In the genomic region with DNA sequence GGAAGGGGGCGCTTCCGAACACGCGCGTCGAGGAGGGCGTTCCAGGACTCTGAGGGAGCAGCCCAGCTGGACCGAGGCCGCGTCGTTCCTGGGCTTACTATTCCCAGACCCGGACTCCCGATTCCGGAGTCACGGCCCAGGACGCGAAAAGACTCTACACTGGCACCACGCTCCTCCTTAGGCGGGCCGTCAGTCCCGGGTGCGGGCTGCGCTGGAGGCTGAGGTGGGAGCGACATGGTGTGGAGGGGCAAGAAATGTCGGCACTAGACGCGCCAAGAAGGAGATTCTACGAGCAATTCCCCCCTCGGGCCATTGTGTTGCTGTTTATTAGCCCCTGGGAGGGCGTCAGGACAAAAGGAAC, we compare ENCODE assay signal across 8 cellular contexts. TPM values are rescaled to one million over a fixed set of nuclear protein-coding genes. Genes with fewer than 3 reads are reported as not detected.
A peak's percentile ranks its signal among the peaks of the same experiment; 100 is the strongest.
DNase-seq lines count a peak whose midpoint lies in the region; ATAC-seq, FAIRE-seq and TF ChIP-seq lines count a peak whose summit lies in the region.

No MANE protein-coding gene starts in this region.

- no peak overlapping the region for H3K27ac Mint-ChIP-seq in activated naive CD4-positive, alpha-beta T cell treated with anti-CD3 and anti-CD28 coated beads, Interleukin-2, amount 50 U/mL, for 24 hours
- no peak overlapping the region for H3K27ac Mint-ChIP-seq in activated naive CD4-positive, alpha-beta T cell treated with anti-CD3 and anti-CD28 coated beads, Interleukin-2, amount 50 U/mL, for 72 hours

- FAIRE-seq in small intestine (lab: Jason Lieb, UNC) = no peak

- H3K9me3 Mint-ChIP-seq in activated naive CD4-positive, alpha-beta T cell treated with anti-CD3 and anti-CD28 coated beads, Interleukin-2, amount 50 U/mL, for 24 hours = no peaks in the 10 kb centered on the region
- no peaks in the 10 kb centered on the region for H3K9me3 Mint-ChIP-seq in activated naive CD4-positive, alpha-beta T cell treated with anti-CD3 and anti-CD28 coated beads, Interleukin-2, amount 50 U/mL, for 72 hours

- no peaks in the 10 kb centered on the region for H3K9me2 ChIP-seq in hepatocyte (replicated peaks; ENCODE audit: insufficient read depth)

- H3K4me1 ChIP-seq in hepatocyte (ENCODE audit: insufficient read depth) (no peaks in the 10 kb centered on the region), small intestine (ENCODE audit: control insufficient read depth in 2 of 2, insufficient read depth in 1 of 2, low read depth in 1 of 2, low read length in 1 of 2) (no peaks in the 10 kb centered on the region)

- H3K27me3 ChIP-seq in hepatocyte = peaks cover 7% of the 10 kb centered on the region
- no peaks in the 10 kb centered on the region for H3K27me3 ChIP-seq in small intestine (ENCODE audit: control insufficient read depth in 2 of 2, insufficient read depth in 2 of 2, low read length in 2 of 2)

- no peaks in the 10 kb centered on the region for H3K79me2 ChIP-seq in hepatocyte

- DNase-seq in activated naive CD4-positive, alpha-beta T cell treated with Interleukin-2 at 50 U/mL for 16 hours = no peak
- no peak for DNase-seq in activated naive CD4-positive, alpha-beta T cell treated with anti-CD3 and anti-CD28 coated beads, Interleukin-2, amount 50 U/mL, for 72 hours (ENCODE audit: low spot score in 2 of 2)
- DNase-seq in hepatocyte (ENCODE audit: low spot score) = no peak
- no peak for DNase-seq in small intestine
- no peak for DNase-seq in OCI-M1 (lab: John Stamatoyannopoulos, UW)
- DNase-seq in putamen (ENCODE audit: low spot score) = no peak

- H3K4me1 Mint-ChIP-seq in activated naive CD4-positive, alpha-beta T cell treated with anti-CD3 and anti-CD28 coated beads, Interleukin-2, amount 50 U/mL, for 24 hours = peaks cover 12% of the 10 kb centered on the region

- peak overlapping the region; percentile 78 for H3K4me3 Mint-ChIP-seq in activated naive CD4-positive, alpha-beta T cell treated with anti-CD3 and anti-CD28 coated beads, Interleukin-2, amount 50 U/mL, for 24 hours

- WGBS in hepatocyte (ENCODE audit: low lambda C conversion rate, missing lambda C conversion rate) = 2% methylated on average over 30 of the region's 30 CpGs
- 0 to 2% (median 1%) methylated on average over 30 of the region's 30 CpGs for WGBS in small intestine, 3 donors

- H3K27ac ChIP-seq in hepatocyte (no peak overlapping the region), small intestine (ENCODE audit: low read depth in 1 of 2, low read length in 1 of 2) (no peak overlapping the region)

- peaks cover 16% of the 10 kb centered on the region for H3K27me3 Mint-ChIP-seq in activated naive CD4-positive, alpha-beta T cell treated with anti-CD3 and anti-CD28 coated beads, Interleukin-2, amount 50 U/mL, for 24 hours

- peak overlapping the region; percentile 96 for H3K4me2 ChIP-seq in hepatocyte

- H3K4me3 ChIP-seq in hepatocyte (peak overlapping the region; percentile 63), small intestine (ENCODE audit: low read depth in 1 of 2, low read length in 2 of 2) (peak overlapping the region; percentile 57 to 69)

- H4K20me1 ChIP-seq in hepatocyte (ENCODE audit: insufficient read depth, poor library complexity, severe bottlenecking) = no peaks in the 10 kb centered on the region

- no peak for TF ChIP-seq CTCF in hepatocyte (IDR thresholded peaks at IDR 0.05; ENCODE audit: poor library complexity)

- peak overlapping the region; percentile 90 for H2AFZ ChIP-seq in hepatocyte

- peak; percentile 11 for ATAC-seq in HG03108 (IDR thresholded peaks at IDR 0.05; ENCODE audit: unreplicated experiment)
- peak; percentile 30 to 39 for ATAC-seq in activated naive CD4-positive, alpha-beta T cell treated with anti-CD3 and anti-CD28 coated beads, Interleukin-2, amount 50 U/mL, for 72 hours

- no peaks in the 10 kb centered on the region for H3K9me3 ChIP-seq in hepatocyte (ENCODE audit: low read depth)
- no peaks in the 10 kb centered on the region for H3K9me3 ChIP-seq in small intestine (ENCODE audit: control insufficient read depth, low read depth)

- H3K36me3 ChIP-seq in hepatocyte (replicated peaks; ENCODE audit: insufficient read depth, low read depth) (no peaks in the 10 kb centered on the region), small intestine (ENCODE audit: control insufficient read depth in 2 of 2, insufficient read depth in 2 of 2, low read length in 2 of 2) (no peaks in the 10 kb centered on the region)

- no peaks in the 10 kb centered on the region for H3K36me3 Mint-ChIP-seq in activated naive CD4-positive, alpha-beta T cell treated with anti-CD3 and anti-CD28 coated beads, Interleukin-2, amount 50 U/mL, for 24 hours
- H3K36me3 Mint-ChIP-seq in activated naive CD4-positive, alpha-beta T cell treated with anti-CD3 and anti-CD28 coated beads, Interleukin-2, amount 50 U/mL, for 72 hours = no peaks in the 10 kb centered on the region

RNA-seq across cellular contexts. Expression of a gene that starts 0.6 kb away (rescaled TPM):
- 1 to 10 TPM in 1 of 2 donors, not detected in 1; 1.2 TPM for total RNA-seq in activated naive CD4-positive, alpha-beta T cell treated with anti-CD3 and anti-CD28 coated beads, Interleukin-2, amount 50 U/mL, for 72 hours
- total RNA-seq in hepatocyte = 0.53 and 1.1 TPM in 2 replicates
- polyA plus RNA-seq in hepatocyte (0.22 TPM in 1 of 2 replicates, not detected in the other), small intestine (1 to 10 TPM; 2.4 to 6.5 (median 6.2) TPM)

RNA-seq across cellular contexts. Expression of a gene that starts 26.9 kb away (rescaled TPM):
- 1 to 10 TPM; 5.0 to 5.1 TPM for total RNA-seq in activated naive CD4-positive, alpha-beta T cell treated with anti-CD3 and anti-CD28 coated beads, Interleukin-2, amount 50 U/mL, for 72 hours
- total RNA-seq in hepatocyte = 20.0 and 23.2 TPM in 2 replicates
- 6.5 and 7.9 TPM in 2 replicates for polyA plus RNA-seq in hepatocyte
- polyA plus RNA-seq in small intestine = 10 to 100 TPM; 17.3 to 63.2 (median 53.9) TPM
